Comparison of ENCODE assay signal across 25 cellular contexts in the genomic region with DNA sequence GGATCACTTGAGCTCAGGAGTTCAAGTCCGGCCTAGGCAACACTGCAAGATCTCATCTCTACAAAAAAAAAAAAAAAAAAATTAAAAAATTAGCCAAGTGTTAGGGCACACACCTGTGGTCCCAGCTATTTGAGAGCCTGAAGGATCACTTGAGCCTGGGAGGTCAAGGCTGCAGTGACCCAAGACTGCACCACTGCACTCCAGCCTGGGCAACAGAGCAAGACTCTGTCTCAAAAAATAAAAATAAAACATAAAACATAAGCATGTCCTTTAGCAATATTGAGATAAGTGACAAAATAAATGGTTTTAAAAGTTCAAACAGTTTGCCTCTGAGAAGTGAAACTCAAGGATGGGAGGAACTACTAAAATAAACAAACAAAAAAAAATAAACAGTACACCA.
"Had no signal": no experiment of that assay in that cellular context is flagged by ENCODE, and none has a peak within 500 bp of the region (broad histone marks: within the 10 kb centered on the region; RNA-seq: fewer than 3 reads in every experiment).

No MANE protein-coding gene starts in this region.

- H3K36me3 ChIP-seq: esophagus muscularis mucosa, gastroesophageal sphincter, neural progenitor cell, pancreas, spleen, transverse colon had no signal

- H3K4me3 Mint-ChIP-seq: dendritic cell treated with granulocyte-macrophage colony-stimulating factor and Interleukin-4, amounts not matched to agents 40 ng/mL and 50 ng/mL, for 4 days; effector memory CD8-positive, alpha-beta T cell; mesothelial cell of epicardium; natural killer cell treated with Interleukin-12 subunit alpha and Interleukin-12 subunit beta and Interleukin-15 and Interleukin-18, amount 100 ng/mL, for 72 hours; neural progenitor cell; stimulated activated memory B cell treated with anti-CD40 and anti-IgM and Interleukin-4, amounts not matched to agents 10 μg/mL and 1 μg/mL and 100 μg/mL, for 72 hours; stimulated activated naive CD8-positive, alpha-beta T cell treated with anti-CD3 and anti-CD28 coated beads, Interleukin-15, amount 100 ng/mL, for 72 hours had no signal

- H3K9me3 ChIP-seq: esophagus muscularis mucosa, gastroesophageal sphincter, pancreas, psoas muscle, spleen, testis, transverse colon had no signal

- H3K27ac Mint-ChIP-seq: dendritic cell treated with granulocyte-macrophage colony-stimulating factor and Interleukin-4, amounts not matched to agents 40 ng/mL and 50 ng/mL, for 4 days; effector memory CD8-positive, alpha-beta T cell; mesothelial cell of epicardium; natural killer cell treated with Interleukin-12 subunit alpha and Interleukin-12 subunit beta and Interleukin-15 and Interleukin-18, amount 100 ng/mL, for 72 hours; neural progenitor cell; stimulated activated memory B cell treated with anti-CD40 and anti-IgM and Interleukin-4, amounts not matched to agents 10 μg/mL and 1 μg/mL and 100 μg/mL, for 72 hours had no signal

- H3K4me3 ChIP-seq: esophagus muscularis mucosa, gastroesophageal sphincter, neural progenitor cell, pancreas, psoas muscle, spleen, testis, transverse colon had no signal

- ATAC-seq: effector memory CD8-positive, alpha-beta T cell; gastroesophageal sphincter; left lobe of liver; natural killer cell treated with Interleukin-12 subunit alpha and Interleukin-12 subunit beta and Interleukin-15 and Interleukin-18, amount 100 ng/mL, for 72 hours; pancreas; psoas muscle; sciatic nerve; stimulated activated memory B cell treated with anti-CD40 and anti-IgM and Interleukin-4, amounts not matched to agents 10 μg/mL and 1 μg/mL and 100 μg/mL, for 72 hours; stimulated activated naive CD8-positive, alpha-beta T cell treated with anti-CD3 and anti-CD28 coated beads, Interleukin-15, amount 100 ng/mL, for 72 hours had no signal

- H3K9ac ChIP-seq: neural progenitor cell had no signal

- H3K36me3 Mint-ChIP-seq: natural killer cell treated with Interleukin-12 subunit alpha and Interleukin-12 subunit beta and Interleukin-15 and Interleukin-18, amount 100 ng/mL, for 72 hours had no signal

- H2AFZ ChIP-seq: neural progenitor cell had no signal

- DNase-seq: effector memory CD8-positive, alpha-beta T cell; glutamatergic neuron; islet precursor cell; mammary epithelial cell; nucleus accumbens; pancreas; psoas muscle; retina; spleen; stimulated activated CD4-positive, alpha-beta T cell treated with anti-CD3 and anti-CD28 coated beads, Interleukin-15, amount 100 ng/mL, for 24 hours; stimulated activated CD4-positive, alpha-beta T cell treated with anti-CD3 and anti-CD28 coated beads, Interleukin-1b, Interleukin-23, amount 100 ng/mL, for 48 hours; stimulated activated CD4-positive, alpha-beta T cell treated with anti-CD3 and anti-CD28 coated beads, Interleukin-4, amount 100 ng/mL, for 24 hours; stimulated activated naive CD8-positive, alpha-beta T cell treated with anti-CD3 and anti-CD28 coated beads, Interleukin-15, amount 100 ng/mL, for 72 hours; testis; transverse colon had no signal

- H3K27me3 Mint-ChIP-seq: dendritic cell treated with granulocyte-macrophage colony-stimulating factor and Interleukin-4, amounts not matched to agents 40 ng/mL and 50 ng/mL, for 4 days; effector memory CD8-positive, alpha-beta T cell; natural killer cell treated with Interleukin-12 subunit alpha and Interleukin-12 subunit beta and Interleukin-15 and Interleukin-18, amount 100 ng/mL, for 72 hours; stimulated activated memory B cell treated with anti-CD40 and anti-IgM and Interleukin-4, amounts not matched to agents 10 μg/mL and 1 μg/mL and 100 μg/mL, for 72 hours; stimulated activated naive CD8-positive, alpha-beta T cell treated with anti-CD3 and anti-CD28 coated beads, Interleukin-15, amount 100 ng/mL, for 72 hours had no signal

- H3K4me2 ChIP-seq: neural progenitor cell had no signal

- H3K9me3 Mint-ChIP-seq: dendritic cell treated with granulocyte-macrophage colony-stimulating factor and Interleukin-4, amounts not matched to agents 40 ng/mL and 50 ng/mL, for 4 days; effector memory CD8-positive, alpha-beta T cell; mesothelial cell of epicardium; natural killer cell treated with Interleukin-12 subunit alpha and Interleukin-12 subunit beta and Interleukin-15 and Interleukin-18, amount 100 ng/mL, for 72 hours; neural progenitor cell; stimulated activated memory B cell treated with anti-CD40 and anti-IgM and Interleukin-4, amounts not matched to agents 10 μg/mL and 1 μg/mL and 100 μg/mL, for 72 hours; stimulated activated naive CD8-positive, alpha-beta T cell treated with anti-CD3 and anti-CD28 coated beads, Interleukin-15, amount 100 ng/mL, for 72 hours had no signal

- H3K27ac ChIP-seq: epithelial cell of prostate, esophagus muscularis mucosa, neural progenitor cell, pancreas, psoas muscle, spleen, testis, transverse colon had no signal

- H3K27me3 ChIP-seq: esophagus muscularis mucosa, gastroesophageal sphincter, neural progenitor cell, pancreas, spleen, testis, transverse colon had no signal
